20 cellular contexts compared by ENCODE assay signal in genomic region chr16:64417711-64418227, GRCh38.
A peak's percentile ranks its signal among the peaks of the same experiment; 100 is the strongest.
DNase-seq lines count a peak whose midpoint lies in the region; ATAC-seq, FAIRE-seq and TF ChIP-seq lines count a peak whose summit lies in the region.
"Had no signal": no experiment of that assay in that cellular context is flagged by ENCODE, and none has a peak within 500 bp of the region (broad histone marks: within the 10 kb centered on the region; RNA-seq: fewer than 3 reads in every experiment).

No MANE protein-coding gene starts in this region.

- intact Hi-C loops in endothelial cell of umbilical vein (cut with micrococcal nuclease), result loop anchor here (5.0 kb wide), 1 partner anchor 255 kb away; no protein-coding TSS in a partner anchor

- TF ChIP-seq CTCF in endothelial cell of umbilical vein (IDR thresholded peaks at IDR 0.05; ENCODE audit: extremely low read depth in 1 of 2, insufficient read depth in 1 of 2, low read depth in 1 of 2, low read length in 2 of 2) (no peak), osteocyte (IDR thresholded peaks at IDR 0.05) (no peak), WTC11 (IDR thresholded peaks at IDR 0.05) (no peak)

- POLR2A ChIA-PET in endothelial cell of umbilical vein (lab: Charles Lee) (no interaction called here), WTC11 (lab: Charles Lee) (no interaction called here)

- no peaks in the 10 kb centered on the region for H3K79me2 ChIP-seq in endothelial cell of umbilical vein (ENCODE audit: control insufficient read depth, insufficient read depth, low read length)

- no peaks in the 10 kb centered on the region for H3K9me3 ChIP-seq in endothelial cell of umbilical vein (replicated peaks; ENCODE audit: control insufficient read depth, insufficient read depth, low read length)
- H3K9me3 ChIP-seq: breast epithelium had no signal

- TF ChIP-seq POLR2A in endothelial cell of umbilical vein (IDR thresholded peaks at IDR 0.05; ENCODE audit: low read depth, low read length), result no peak

- H3K9me1 ChIP-seq in endothelial cell of umbilical vein (replicated peaks; ENCODE audit: control insufficient read depth, extremely low read depth, insufficient read depth, low read length), result no peaks in the 10 kb centered on the region

- no peak overlapping the region for H3K4me2 ChIP-seq in endothelial cell of umbilical vein (ENCODE audit: insufficient read depth, low read length)
- H3K4me2 ChIP-seq: BLaER1 treated with 17β-estradiol and CSF1 and Interleukin-3, amounts not matched to agents 10 nM and 100 nM had no signal

- H3K4me3 Mint-ChIP-seq in osteocyte (ENCODE audit: unreplicated experiment) (no peak overlapping the region), WTC11 (no peak overlapping the region)
- H3K4me3 Mint-ChIP-seq: activated T-helper 1 cell treated with anti-CD3 and anti-CD28 coated beads, Interleukin-12 subunit alpha, Interleukin-12 subunit beta, Interleukin-2, Interleukin-4 antibody, amounts not matched to agents 30 ng/mL and 10 ng/mL and 1 ng/mL, durations not matched to agents 14 hours and 24 hours and 36 hours; stimulated activated naive B cell treated with anti-CD40 and anti-IgM and Interleukin-4, amounts not matched to agents 10 μg/mL and 1 μg/mL and 100 μg/mL, for 72 hours; T-helper 1 cell treated with Interleukin-12 subunit alpha and Interleukin-12 subunit beta and Interleukin-4 antibody, amounts not matched to agents 30 μg/mL and 1 μg/mL, for 36 hours had no signal

- CTCF ChIA-PET in endothelial cell of umbilical vein (lab: Charles Lee) (interaction anchor here (1.2 kb wide), 1 partner anchor 9 kb away, joined by 3 read pairs; no protein-coding TSS in a partner anchor), WTC11 (lab: Charles Lee) (no interaction called here)

- peaks cover 4% of the 10 kb centered on the region for H3K4me1 ChIP-seq in endothelial cell of umbilical vein (ENCODE audit: control insufficient read depth, extremely low read depth, insufficient read depth, low read length)
- H3K4me1 ChIP-seq: breast epithelium had no signal

- no peak overlapping the region for H3K4me3 ChIP-seq in endothelial cell of umbilical vein (replicated peaks in 1 of 3; ENCODE audit: insufficient read depth in 1 of 3, low read depth in 1 of 3, low read length in 3 of 3)
- H3K4me3 ChIP-seq: BLaER1 treated with 17β-estradiol and CSF1 and Interleukin-3, amounts not matched to agents 10 nM and 100 nM; breast epithelium had no signal

- H2AFZ ChIP-seq in endothelial cell of umbilical vein (ENCODE audit: low read depth, low read length), result peak overlapping the region; percentile 64

- H4K20me1 ChIP-seq in endothelial cell of umbilical vein (replicated peaks; ENCODE audit: control insufficient read depth, extremely low read depth, insufficient read depth, low read length), result no peaks in the 10 kb centered on the region
- H4K20me1 ChIP-seq: BLaER1 treated with 17β-estradiol and CSF1 and Interleukin-3, amounts not matched to agents 10 nM and 100 nM had no signal

- H3K9me3 Mint-ChIP-seq in osteocyte (ENCODE audit: unreplicated experiment), result no peaks in the 10 kb centered on the region
- peaks cover 24% of the 10 kb centered on the region for H3K9me3 Mint-ChIP-seq in WTC11

- FAIRE-seq in endothelial cell of umbilical vein (lab: Jason Lieb, UNC), result no peak
- FAIRE-seq: HTR-8/SVneo had no signal

- DNase-seq in AG20443 (ENCODE audit: low spot score), result peak; percentile 34
- peak; percentile 39 for DNase-seq in NCI-H226
- peak; percentile 30 for DNase-seq in endothelial cell of umbilical vein (ENCODE audit: low read depth, low spot score)
- DNase-seq in osteocyte (ENCODE audit: extremely low spot score, unreplicated experiment), result no peak
- DNase-seq in HuH-7 (ENCODE audit: low spot score), result no peak
- no peak for DNase-seq in dermis blood vessel endothelial cell
- DNase-seq in WTC11 (ENCODE audit: low spot score), result no peak
- DNase-seq: activated CD4-positive, alpha-beta T cell treated with anti-CD3 and anti-CD28 coated beads, Interleukin-2, amount 50 U/mL, for 1 hour; H7; mammary epithelial cell; NCI-H446; occipital lobe; stimulated activated naive B cell treated with anti-CD40 and anti-IgM and Interleukin-4, amounts not matched to agents 10 μg/mL and 1 μg/mL and 100 μg/mL, for 72 hours had no signal

- H3K36me3 Mint-ChIP-seq in osteocyte (ENCODE audit: unreplicated experiment) (no peaks in the 10 kb centered on the region), WTC11 (peaks cover 15% of the 10 kb centered on the region)
- H3K36me3 Mint-ChIP-seq: stimulated activated naive B cell treated with anti-CD40 and anti-IgM and Interleukin-4, amounts not matched to agents 10 μg/mL and 1 μg/mL and 100 μg/mL, for 72 hours had no signal

- H3K27me3 ChIP-seq in endothelial cell of umbilical vein (ENCODE audit: control insufficient read depth in 2 of 2, insufficient read depth in 2 of 2, low read length in 2 of 2), result no peaks in the 10 kb centered on the region
- H3K27me3 ChIP-seq: BLaER1 treated with 17β-estradiol and CSF1 and Interleukin-3, amounts not matched to agents 10 nM and 100 nM; breast epithelium had no signal

- ATAC-seq in HG03280 (IDR thresholded peaks at IDR 0.05; ENCODE audit: unreplicated experiment) (no peak), WTC11 (no peak)
- ATAC-seq: Panc1; stimulated activated naive B cell treated with anti-CD40 and anti-IgM and Interleukin-4, amounts not matched to agents 10 μg/mL and 1 μg/mL and 100 μg/mL, for 72 hours had no signal

- H3K27me3 Mint-ChIP-seq in osteocyte (ENCODE audit: unreplicated experiment) (no peaks in the 10 kb centered on the region), WTC11 (ENCODE audit: low read depth) (no peaks in the 10 kb centered on the region)
- H3K27me3 Mint-ChIP-seq: stimulated activated naive B cell treated with anti-CD40 and anti-IgM and Interleukin-4, amounts not matched to agents 10 μg/mL and 1 μg/mL and 100 μg/mL, for 72 hours had no signal

- no peak overlapping the region for H3K27ac ChIP-seq in endothelial cell of umbilical vein (ENCODE audit: insufficient read depth, low read depth, low read length)
- H3K27ac ChIP-seq: BLaER1 treated with 17β-estradiol and CSF1 and Interleukin-3, amounts not matched to agents 10 nM and 100 nM had no signal

- H3K27ac Mint-ChIP-seq in osteocyte (ENCODE audit: unreplicated experiment) (peak overlapping the region; percentile 89), WTC11 (no peak overlapping the region)
- H3K27ac Mint-ChIP-seq: activated T-helper 1 cell treated with anti-CD3 and anti-CD28 coated beads, Interleukin-12 subunit alpha, Interleukin-12 subunit beta, Interleukin-2, Interleukin-4 antibody, amounts not matched to agents 30 ng/mL and 10 ng/mL and 1 ng/mL, durations not matched to agents 14 hours and 24 hours and 36 hours; stimulated activated naive B cell treated with anti-CD40 and anti-IgM and Interleukin-4, amounts not matched to agents 10 μg/mL and 1 μg/mL and 100 μg/mL, for 72 hours; T-helper 1 cell treated with Interleukin-12 subunit alpha and Interleukin-12 subunit beta and Interleukin-4 antibody, amounts not matched to agents 30 μg/mL and 1 μg/mL, for 36 hours had no signal

- no peak overlapping the region for H3K9ac ChIP-seq in endothelial cell of umbilical vein (replicated peaks; ENCODE audit: extremely low read depth, insufficient read depth, low read length)
- H3K9ac ChIP-seq: BLaER1 treated with 17β-estradiol and CSF1 and Interleukin-3, amounts not matched to agents 10 nM and 100 nM had no signal

- BruUV-seq in endothelial cell of umbilical vein (replicated peaks; lab: Mats Ljungman, UMichigan), result no TSS peak

- H3K4me1 Mint-ChIP-seq in osteocyte (ENCODE audit: unreplicated experiment) (peaks cover 59% of the 10 kb centered on the region), WTC11 (no peaks in the 10 kb centered on the region)
- H3K4me1 Mint-ChIP-seq: stimulated activated naive B cell treated with anti-CD40 and anti-IgM and Interleukin-4, amounts not matched to agents 10 μg/mL and 1 μg/mL and 100 μg/mL, for 72 hours had no signal

- no peaks in the 10 kb centered on the region for H3K36me3 ChIP-seq in endothelial cell of umbilical vein (ENCODE audit: control insufficient read depth in 2 of 2, extremely low read depth in 1 of 2, insufficient read depth in 2 of 2, low read length in 2 of 2)
- H3K36me3 ChIP-seq: BLaER1 treated with 17β-estradiol and CSF1 and Interleukin-3, amounts not matched to agents 10 nM and 100 nM; breast epithelium had no signal

- dilution Hi-C loops in endothelial cell of umbilical vein (cut with MboI; ENCODE audit: extremely low pct_ligation_motif_present, low sequenced_read_pairs), result no loop called here

TF ChIP-seq in endothelial cell of umbilical vein, 7 proteins besides CTCF, POLR2A, EP300 and RAD21:
- TF ChIP-seq FOS (IDR thresholded peaks at IDR 0.05; ENCODE audit: borderline replicate concordance, insufficient read depth, low read length), result no peak
- TF ChIP-seq POLR2AphosphoS5 (IDR thresholded peaks at IDR 0.05; ENCODE audit: insufficient read depth, low read depth, low read length), result no peak
- TF ChIP-seq EZH2 (IDR thresholded peaks at IDR 0.05; ENCODE audit: borderline replicate concordance, low read depth, low read length, severe bottlenecking), result no peak
- no peak for TF ChIP-seq MAX (IDR thresholded peaks at IDR 0.05; ENCODE audit: insufficient read depth, insufficient read length)
- TF ChIP-seq GATA2 (IDR thresholded peaks at IDR 0.05; ENCODE audit: insufficient read depth, insufficient read length, low read depth, low read length), result no peak
- TF ChIP-seq MYC (IDR thresholded peaks at IDR 0.05; ENCODE audit: low read depth, low read length), result no peak
- no peak for TF ChIP-seq JUN (IDR thresholded peaks at IDR 0.05; ENCODE audit: borderline replicate concordance, insufficient read depth, insufficient read length, low read depth)
TF ChIP-seq in endothelial cell of umbilical vein: peak in this region for 0.

TF ChIP-seq in WTC11, 78 proteins besides CTCF, POLR2A, EP300 and RAD21 (continues in another document):
- TF ChIP-seq NFE2L1 (CRISPR knock-in tag; IDR thresholded peaks at IDR 0.05) (no peak), ZNF232 (CRISPR knock-in tag; IDR thresholded peaks at IDR 0.05) (no peak), ATF1 (CRISPR knock-in tag; IDR thresholded peaks at IDR 0.05) (no peak), TEAD1 (CRISPR knock-in tag; IDR thresholded peaks at IDR 0.05) (no peak)
- TF ChIP-seq, protein P1, sequence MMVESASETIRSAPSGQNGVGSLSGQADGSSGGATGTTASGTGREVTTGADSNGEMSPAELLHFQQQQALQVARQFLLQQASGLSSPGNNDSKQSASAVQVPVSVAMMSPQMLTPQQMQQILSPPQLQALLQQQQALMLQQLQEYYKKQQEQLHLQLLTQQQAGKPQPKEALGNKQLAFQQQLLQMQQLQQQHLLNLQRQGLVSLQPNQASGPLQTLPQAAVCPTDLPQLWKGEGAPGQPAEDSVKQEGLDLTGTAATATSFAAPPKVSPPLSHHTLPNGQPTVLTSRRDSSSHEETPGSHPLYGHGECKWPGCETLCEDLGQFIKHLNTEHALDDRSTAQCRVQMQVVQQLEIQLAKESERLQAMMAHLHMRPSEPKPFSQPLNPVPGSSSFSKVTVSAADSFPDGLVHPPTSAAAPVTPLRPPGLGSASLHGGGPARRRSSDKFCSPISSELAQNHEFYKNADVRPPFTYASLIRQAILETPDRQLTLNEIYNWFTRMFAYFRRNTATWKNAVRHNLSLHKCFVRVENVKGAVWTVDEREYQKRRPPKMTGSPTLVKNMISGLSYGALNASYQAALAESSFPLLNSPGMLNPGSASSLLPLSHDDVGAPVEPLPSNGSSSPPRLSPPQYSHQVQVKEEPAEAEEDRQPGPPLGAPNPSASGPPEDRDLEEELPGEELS (CRISPR knock-in tag; IDR thresholded peaks at IDR 0.05), result no peak

Comparison
In these comparisons a context has a peak if more than half of its experiments do, and no peak if none do; other contexts are left out.
1. DNase-seq: peak in AG20443 (single experiment), NCI-H226 (single experiment) and endothelial cell of umbilical vein (single experiment); none in osteocyte (single experiment), HuH-7 (single experiment), dermis blood vessel endothelial cell (single experiment) and WTC11 (single experiment).